In the genomic region with DNA sequence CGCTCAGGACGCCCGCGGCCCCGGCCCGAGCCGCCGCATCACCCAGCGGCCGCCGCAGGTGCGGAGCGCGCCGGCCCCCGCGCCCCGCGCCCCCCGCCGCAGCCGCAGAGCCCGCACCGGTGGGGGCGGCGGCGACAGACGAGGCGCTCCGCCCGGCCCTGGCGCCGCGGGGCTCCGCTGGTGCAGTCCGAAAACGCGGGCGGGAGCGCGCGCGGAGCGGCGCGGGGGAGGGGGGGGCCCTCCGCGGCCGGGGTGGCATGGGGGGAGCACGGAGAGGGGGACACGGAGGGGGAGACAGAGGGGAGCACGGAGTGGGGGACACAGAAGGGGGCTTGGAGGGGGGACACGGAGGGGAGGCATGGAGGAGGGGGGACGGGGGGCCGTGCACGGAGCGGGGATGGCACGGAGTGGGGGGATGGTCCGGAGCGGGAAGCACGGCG, we compare ENCODE assay signal across 11 cellular contexts. TPM values are rescaled to one million over a fixed set of nuclear protein-coding genes. Genes with fewer than 3 reads are reported as not detected.
DNase-seq lines count a peak whose midpoint lies in the region; ATAC-seq and TF ChIP-seq lines count a peak whose summit lies in the region.
"Had no signal": no experiment of that assay in that cellular context is flagged by ENCODE, and none has a peak within 500 bp of the region (broad histone marks: within the 10 kb centered on the region; RNA-seq: fewer than 3 reads in every experiment).

A gene with protein sequence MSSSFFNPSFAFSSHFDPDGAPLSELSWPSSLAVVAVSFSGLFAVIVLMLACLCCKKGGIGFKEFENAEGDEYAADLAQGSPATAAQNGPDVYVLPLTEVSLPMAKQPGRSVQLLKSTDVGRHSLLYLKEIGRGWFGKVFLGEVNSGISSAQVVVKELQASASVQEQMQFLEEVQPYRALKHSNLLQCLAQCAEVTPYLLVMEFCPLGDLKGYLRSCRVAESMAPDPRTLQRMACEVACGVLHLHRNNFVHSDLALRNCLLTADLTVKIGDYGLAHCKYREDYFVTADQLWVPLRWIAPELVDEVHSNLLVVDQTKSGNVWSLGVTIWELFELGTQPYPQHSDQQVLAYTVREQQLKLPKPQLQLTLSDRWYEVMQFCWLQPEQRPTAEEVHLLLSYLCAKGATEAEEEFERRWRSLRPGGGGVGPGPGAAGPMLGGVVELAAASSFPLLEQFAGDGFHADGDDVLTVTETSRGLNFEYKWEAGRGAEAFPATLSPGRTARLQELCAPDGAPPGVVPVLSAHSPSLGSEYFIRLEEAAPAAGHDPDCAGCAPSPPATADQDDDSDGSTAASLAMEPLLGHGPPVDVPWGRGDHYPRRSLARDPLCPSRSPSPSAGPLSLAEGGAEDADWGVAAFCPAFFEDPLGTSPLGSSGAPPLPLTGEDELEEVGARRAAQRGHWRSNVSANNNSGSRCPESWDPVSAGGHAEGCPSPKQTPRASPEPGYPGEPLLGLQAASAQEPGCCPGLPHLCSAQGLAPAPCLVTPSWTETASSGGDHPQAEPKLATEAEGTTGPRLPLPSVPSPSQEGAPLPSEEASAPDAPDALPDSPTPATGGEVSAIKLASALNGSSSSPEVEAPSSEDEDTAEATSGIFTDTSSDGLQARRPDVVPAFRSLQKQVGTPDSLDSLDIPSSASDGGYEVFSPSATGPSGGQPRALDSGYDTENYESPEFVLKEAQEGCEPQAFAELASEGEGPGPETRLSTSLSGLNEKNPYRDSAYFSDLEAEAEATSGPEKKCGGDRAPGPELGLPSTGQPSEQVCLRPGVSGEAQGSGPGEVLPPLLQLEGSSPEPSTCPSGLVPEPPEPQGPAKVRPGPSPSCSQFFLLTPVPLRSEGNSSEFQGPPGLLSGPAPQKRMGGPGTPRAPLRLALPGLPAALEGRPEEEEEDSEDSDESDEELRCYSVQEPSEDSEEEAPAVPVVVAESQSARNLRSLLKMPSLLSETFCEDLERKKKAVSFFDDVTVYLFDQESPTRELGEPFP (N-terminal part only) (minus strand): TSS at position 189 of the 440 bp plus-strand sequence. CDS start 229 bp downstream, outside the sequence.

- H3K4me1 ChIP-seq in breast epithelium (no peaks in the 10 kb centered on the region), esophagus muscularis mucosa (peaks cover 10 to 24% (median 24%) of the 10 kb centered on the region in 4 donors), aorta (ENCODE audit: control insufficient read depth in 1 of 2, insufficient read depth in 2 of 2, low read length in 2 of 2) (no peaks in the 10 kb centered on the region), GM23248 (ENCODE audit: insufficient read depth) (no peaks in the 10 kb centered on the region)

- H3K4me1 Mint-ChIP-seq in MCF 10A (ENCODE audit: insufficient read depth, unreplicated experiment), result no peaks in the 10 kb centered on the region

- BruUV-seq in MCF 10A (replicated peaks; lab: Mats Ljungman, UMichigan), result no TSS peak

- no peak for TF ChIP-seq EP300 in esophagus muscularis mucosa (IDR thresholded peaks at IDR 0.05)
- no peak for TF ChIP-seq EP300 in neural cell (conservative IDR thresholded peaks at IDR 0.05; ENCODE audit: poor library complexity, severe bottlenecking)

- POLR2A ChIA-PET in MCF 10A (lab: Yijun Ruan, JAX), result no interaction called here

- no peaks in the 10 kb centered on the region for H3K9me3 Mint-ChIP-seq in MCF 10A (ENCODE audit: unreplicated experiment)
- H3K9me3 Mint-ChIP-seq: activated CD8-positive, alpha-beta T cell treated with anti-CD3 and anti-CD28 coated beads for 36 hours had no signal

- H3K79me2 ChIP-seq in neural cell (replicated peaks; ENCODE audit: insufficient read depth, low read length), result no peaks in the 10 kb centered on the region
- no peaks in the 10 kb centered on the region for H3K79me2 ChIP-seq in GM23248 (ENCODE audit: insufficient read depth)

- no peak for TF ChIP-seq RAD21 in neural cell (conservative IDR thresholded peaks at IDR 0.05)

- no peaks in the 10 kb centered on the region for H3K9me3 ChIP-seq in breast epithelium
- H3K9me3 ChIP-seq in esophagus muscularis mucosa, result no peaks in the 10 kb centered on the region
- no peaks in the 10 kb centered on the region for H3K9me3 ChIP-seq in neural cell (ENCODE audit: low read length)
- no peaks in the 10 kb centered on the region for H3K9me3 ChIP-seq in aorta (ENCODE audit: control insufficient read depth, low read length)
- no peaks in the 10 kb centered on the region for H3K9me3 ChIP-seq in GM23248 (ENCODE audit: low read depth)

- no peaks in the 10 kb centered on the region for H3K36me3 ChIP-seq in breast epithelium
- no peaks in the 10 kb centered on the region for H3K36me3 ChIP-seq in esophagus muscularis mucosa
- no peaks in the 10 kb centered on the region for H3K36me3 ChIP-seq in neural cell (ENCODE audit: insufficient read depth, low read length)
- no peaks in the 10 kb centered on the region for H3K36me3 ChIP-seq in aorta (ENCODE audit: control insufficient read depth in 1 of 2, insufficient read depth in 2 of 2, low read length in 1 of 2)
- H3K36me3 ChIP-seq in GM23248 (ENCODE audit: low read depth), result no peaks in the 10 kb centered on the region

- H3K4me3 ChIP-seq in breast epithelium (peak within 1 kb of the TSS; percentile 23 to 66 (median 42)), esophagus muscularis mucosa (peak within 1 kb of the TSS; percentile 55 to 65 (median 58)), neural cell (ENCODE audit: low read length) (peak within 1 kb of the TSS; percentile 80), aorta (ENCODE audit: low read length in 2 of 2) (peak within 1 kb of the TSS; percentile 1 to 56), GM23248 (no peak within 1 kb of the TSS)

- no peak within 1 kb of the TSS for H3K27ac Mint-ChIP-seq in MCF 10A (ENCODE audit: low read depth, unreplicated experiment)
- H3K27ac Mint-ChIP-seq: activated CD8-positive, alpha-beta T cell treated with anti-CD3 and anti-CD28 coated beads for 36 hours had no signal

- H2AFZ ChIP-seq in neural cell (ENCODE audit: low read depth, low read length) (peak within 1 kb of the TSS; percentile 40), GM23248 (no peak within 1 kb of the TSS)

- DNase-seq in breast epithelium (ENCODE audit: low spot score in 2 of 2), result no peak
- DNase-seq in MCF 10A (ENCODE audit: unreplicated experiment), result no peak
- DNase-seq in esophagus muscularis mucosa (ENCODE audit: extremely low spot score), result no peak
- no peak for DNase-seq in aorta
- DNase-seq in GM23248, result no peak
- no peak for DNase-seq in NCI-H187 treated with DMSO at 0.1 percent for 48 hours (lab: John Stamatoyannopoulos, UW)
- DNase-seq: activated CD8-positive, alpha-beta T cell treated with anti-CD3 and anti-CD28 coated beads for 36 hours; DMS153; effector CD4-positive, alpha-beta T cell had no signal

- TF ChIP-seq POLR2A in breast epithelium (IDR thresholded peaks at IDR 0.05) (no peak), esophagus muscularis mucosa (IDR thresholded peaks at IDR 0.05; ENCODE audit: low read depth) (no peak)

- peak within 1 kb of the TSS in 1 of 2 donors; percentile 4 for H3K27ac ChIP-seq in breast epithelium
- peak within 1 kb of the TSS; percentile 48 to 70 (median 56) for H3K27ac ChIP-seq in esophagus muscularis mucosa (replicated peaks in 1 of 4)
- H3K27ac ChIP-seq in neural cell (ENCODE audit: low read length), result peak within 1 kb of the TSS; percentile 44
- H3K27ac ChIP-seq in aorta (ENCODE audit: low read depth in 1 of 2, low read length in 2 of 2), result no peak within 1 kb of the TSS
- no peak within 1 kb of the TSS for H3K27ac ChIP-seq in GM23248

- 10% methylated on average over 4 of the region's 62 CpGs for WGBS in esophagus muscularis mucosa
- WGBS in aorta, 2 donors, result 1% methylated on average over 28 to 62 of the region's 62 CpGs
- WGBS in GM23248 (ENCODE audit: low coverage in 1 of 2, low lambda C conversion rate in 2 of 2, missing lambda C conversion rate in 2 of 2), 2 experiments, result 1 to 2% methylated on average over 26 to 53 of the region's 62 CpGs

- no peaks in the 10 kb centered on the region for H3F3A ChIP-seq in neural cell (ENCODE audit: insufficient read depth, low read length, poor library complexity, severe bottlenecking)
- no peaks in the 10 kb centered on the region for H3F3A ChIP-seq in GM23248 (ENCODE audit: insufficient read depth)

- TF ChIP-seq CTCF in breast epithelium (IDR thresholded peaks at IDR 0.05) (no peak), MCF 10A (IDR thresholded peaks at IDR 0.05; ENCODE audit: unreplicated experiment) (no peak), esophagus muscularis mucosa (IDR thresholded peaks at IDR 0.05) (no peak), neural cell (IDR thresholded peaks at IDR 0.05; ENCODE audit: poor library complexity, severe bottlenecking) (no peak)

- H3K4me3 Mint-ChIP-seq in MCF 10A (ENCODE audit: unreplicated experiment), result no peak within 1 kb of the TSS
- H3K4me3 Mint-ChIP-seq: activated CD8-positive, alpha-beta T cell treated with anti-CD3 and anti-CD28 coated beads for 36 hours had no signal

- no peaks in the 10 kb centered on the region for H3K36me3 Mint-ChIP-seq in MCF 10A (ENCODE audit: insufficient read depth, unreplicated experiment)

- H3K4me2 ChIP-seq in neural cell (ENCODE audit: low read length) (peak within 1 kb of the TSS; percentile 70), GM23248 (ENCODE audit: unreplicated experiment) (no peak within 1 kb of the TSS)

- H3K9ac ChIP-seq in neural cell (ENCODE audit: low read length) (peak within 1 kb of the TSS; percentile 78), GM23248 (no peak within 1 kb of the TSS)

- in situ Hi-C loops in GM23248 (cut with MboI), result no loop called here

- H3K9me2 ChIP-seq in neural cell (ENCODE audit: insufficient read depth, low read length) (no peaks in the 10 kb centered on the region), GM23248 (ENCODE audit: insufficient read depth) (no peaks in the 10 kb centered on the region)

- ATAC-seq in aorta (ENCODE audit: low FRiP score), result no peak
- ATAC-seq in GM21825 (IDR thresholded peaks at IDR 0.05; ENCODE audit: unreplicated experiment), result no peak

- H3K27me3 ChIP-seq in breast epithelium, result peaks cover 0 to 4% of the 10 kb centered on the region in 2 donors
- H3K27me3 ChIP-seq in esophagus muscularis mucosa, result peaks cover 0 to 14% (median 2%) of the 10 kb centered on the region in 4 donors
- H3K27me3 ChIP-seq in neural cell (ENCODE audit: insufficient read depth, low read depth, low read length), result no peaks in the 10 kb centered on the region
- H3K27me3 ChIP-seq in aorta (ENCODE audit: control insufficient read depth in 1 of 2, insufficient read depth in 2 of 2, low read length in 1 of 2), result no peaks in the 10 kb centered on the region
- H3K27me3 ChIP-seq in GM23248 (replicated peaks; ENCODE audit: insufficient read depth), result peaks cover 10% of the 10 kb centered on the region; the same call in 1 of the 2 replicates

- intact Hi-C loops in breast epithelium (cut with DNase I; ENCODE audit: low total_unique reads) (no loop called here), MCF 10A (cut with micrococcal nuclease) (no loop called here), esophagus muscularis mucosa (cut with DNase I) (no loop called here), aorta (cut with DNase I) (no loop called here)

- H3K27me3 Mint-ChIP-seq in MCF 10A (ENCODE audit: insufficient read depth, unreplicated experiment), result no peaks in the 10 kb centered on the region

- H4K20me1 ChIP-seq in neural cell (ENCODE audit: insufficient read depth) (no peaks in the 10 kb centered on the region), GM23248 (ENCODE audit: insufficient read depth) (no peaks in the 10 kb centered on the region)

- CTCF ChIA-PET in MCF 10A (lab: Yijun Ruan, JAX), result no interaction called here

RNA-seq across cellular contexts. Expression of the gene that starts here (rescaled TPM):
- total RNA-seq in breast epithelium (under 1 TPM; under 0.01 to 0.98 (median 0.73) TPM), MCF 10A (2022) (0.59 and 1.4 TPM in 2 replicates), esophagus muscularis mucosa (10 to 100 TPM; 13.7 to 24.6 (median 16.0) TPM), aorta (10 to 100 TPM; 14.2 to 15.1 TPM)
- polyA plus RNA-seq in neural cell (11.1 and 11.8 TPM in 2 replicates), aorta (1 to 10 TPM; 2.9 to 4.0 TPM), GM23248 (2016; fragmentation: Nextera tagmentation; extraction: Ambion mirVana) (0.18 and 0.25 TPM in 2 replicates)
- polyA minus RNA-seq in neural cell, result 12.5 and 12.7 TPM in 2 replicates
- 1.6 and 4.0 TPM in 2 replicates for total RNA-seq in GM23248 (2014; rRNA removed; shearing (Covaris generic))

Comparison
In these comparisons a context has a peak if more than half of its experiments do, and no peak if none do; other contexts are left out.
1. H3K27ac ChIP-seq: peak in esophagus muscularis mucosa (4 of 4) and neural cell (single experiment); none in aorta (0 of 2) and GM23248 (single experiment).